In genomic region chr10:46018453-46019169, GRCh38 we compare ENCODE assay signal across 15 cellular contexts. TPM values are rescaled to one million over a fixed set of nuclear protein-coding genes. Genes with fewer than 3 reads are reported as not detected.
A peak's percentile ranks its signal among the peaks of the same experiment; 100 is the strongest.
DNase-seq lines count a peak whose midpoint lies in the region; ATAC-seq and TF ChIP-seq lines count a peak whose summit lies in the region.
"Had no signal": no experiment of that assay in that cellular context is flagged by ENCODE, and none has a peak within 500 bp of the region (broad histone marks: within the 10 kb centered on the region; RNA-seq: fewer than 3 reads in every experiment).

No MANE protein-coding gene starts in this region.

- peaks cover 14% of the 10 kb centered on the region for H3K36me3 Mint-ChIP-seq in chondrocyte (ENCODE audit: low read depth)

- peak overlapping the region; percentile 81 for H3K27ac Mint-ChIP-seq in chondrocyte (ENCODE audit: unreplicated experiment)

- POLR2A ChIA-PET in RWPE1 (lab: Yijun Ruan, JAX; ENCODE audit: low non-redundant PET) = interaction anchor here (1.0 kb wide), 1 partner anchor 11 kb away, joined by 3 read pairs; no protein-coding TSS in a partner anchor

- H3K27me3 ChIP-seq in BLaER1 treated with 17β-estradiol and CSF1 and Interleukin-3, amounts not matched to agents 10 nM and 100 nM = no peaks in the 10 kb centered on the region
- H3K27me3 ChIP-seq in mucosa of rectum (ENCODE audit: control insufficient read depth in 2 of 2, insufficient read depth in 2 of 2, low read length in 2 of 2) = no peaks in the 10 kb centered on the region
- H3K27me3 ChIP-seq: transverse colon had no signal

- no peaks in the 10 kb centered on the region for H3K9me3 Mint-ChIP-seq in chondrocyte (ENCODE audit: low read depth)

- peak overlapping the region in 9 of 11 experiments; percentile 4 to 98 (median 77); a peak in 16 of 22 replicates for H3K9ac ChIP-seq in BLaER1 treated with 17β-estradiol and CSF1 and Interleukin-3, amounts not matched to agents 10 nM and 100 nM
- peak overlapping the region in 1 of 2 donors; percentile 5 for H3K9ac ChIP-seq in mucosa of rectum (ENCODE audit: low read depth in 1 of 2, low read length in 2 of 2)

- no peaks in the 10 kb centered on the region for H3K27me3 Mint-ChIP-seq in chondrocyte (ENCODE audit: low read depth)

- H3K4me1 Mint-ChIP-seq in chondrocyte (ENCODE audit: low read depth) = peaks cover 51% of the 10 kb centered on the region

- no peak for TF ChIP-seq CTCF in chondrocyte (IDR thresholded peaks at IDR 0.05)
- no peak for TF ChIP-seq CTCF in RWPE1 (conservative IDR thresholded peaks at IDR 0.05; ENCODE audit: low read depth)

- no peak for ATAC-seq in GM21528 (IDR thresholded peaks at IDR 0.05; ENCODE audit: low FRiP score, unreplicated experiment)

- CTCF ChIA-PET in RWPE1 (lab: Yijun Ruan, JAX) = no interaction called here

- H3K4me3 Mint-ChIP-seq in chondrocyte (ENCODE audit: unreplicated experiment) = no peak overlapping the region

- peaks cover 39 to 98% (median 74%) of the 10 kb centered on the region in 10 experiments for H3K4me1 ChIP-seq in BLaER1 treated with 17β-estradiol and CSF1 and Interleukin-3, amounts not matched to agents 10 nM and 100 nM
- H3K4me1 ChIP-seq in mucosa of rectum (ENCODE audit: control insufficient read depth in 2 of 2, insufficient read depth in 2 of 2, low read length in 2 of 2) = peaks cover 4 to 16% of the 10 kb centered on the region in 2 donors

- peak overlapping the region; percentile 24 to 99 (median 81); a peak in 21 of 22 replicates for H3K4me2 ChIP-seq in BLaER1 treated with 17β-estradiol and CSF1 and Interleukin-3, amounts not matched to agents 10 nM and 100 nM

- H3K36me3 ChIP-seq in BLaER1 treated with 17β-estradiol and CSF1 and Interleukin-3, amounts not matched to agents 10 nM and 100 nM = peaks cover 44 to 87% (median 66%) of the 10 kb centered on the region in 11 experiments
- H3K36me3 ChIP-seq in KOPT-K1 (ENCODE audit: insufficient read depth, low read length) = peaks cover 58% of the 10 kb centered on the region
- peaks cover 25 to 27% of the 10 kb centered on the region in 2 donors for H3K36me3 ChIP-seq in mucosa of rectum (ENCODE audit: control insufficient read depth in 2 of 2, insufficient read depth in 2 of 2, low read length in 2 of 2)

- peak overlapping the region in 6 of 10 experiments; percentile 12 to 96 (median 60); a peak in 10 of 20 replicates for H3K4me3 ChIP-seq in BLaER1 treated with 17β-estradiol and CSF1 and Interleukin-3, amounts not matched to agents 10 nM and 100 nM
- H3K4me3 ChIP-seq in mucosa of rectum (ENCODE audit: low read length in 2 of 2) = no peak overlapping the region
- H3K4me3 ChIP-seq: transverse colon had no signal

- H3K27ac ChIP-seq in BLaER1 treated with 17β-estradiol and CSF1 and Interleukin-3, amounts not matched to agents 10 nM and 100 nM = peak overlapping the region; percentile 31 to 98 (median 82); a peak in 20 of 22 replicates
- H3K27ac ChIP-seq in KOPT-K1 (ENCODE audit: low read depth, low read length, poor library complexity, severe bottlenecking) = peak overlapping the region; percentile 4
- peak overlapping the region; percentile 15 to 35 for H3K27ac ChIP-seq in mucosa of rectum (ENCODE audit: low read depth in 2 of 2, low read length in 2 of 2)
- H3K27ac ChIP-seq in RWPE1 = no peak overlapping the region

- H3K9me3 ChIP-seq in BLaER1 treated with 17β-estradiol and CSF1 and Interleukin-3, amounts not matched to agents 10 nM and 100 nM (replicated peaks in 1 of 11) = peaks cover 0 to 23% (median 0%) of the 10 kb centered on the region in 11 experiments; a peak in 7 of 22 replicates
- H3K9me3 ChIP-seq in KOPT-K1 (ENCODE audit: insufficient read depth, low read length, poor library complexity, severe bottlenecking) (no peaks in the 10 kb centered on the region), mucosa of rectum (ENCODE audit: control insufficient read depth in 2 of 2, low read length in 2 of 2) (no peaks in the 10 kb centered on the region)
- H3K9me3 ChIP-seq: transverse colon had no signal

- DNase-seq in chondrocyte (ENCODE audit: low spot score) = no peak
- no peak for DNase-seq in NCI-H345 treated with DMSO at 0.1 percent for 48 hours (lab: John Stamatoyannopoulos, UW; ENCODE audit: unreplicated experiment)
- DNase-seq in RWPE1 (ENCODE audit: low spot score) = no peak
- DNase-seq in NCI-H2029 (lab: John Stamatoyannopoulos, UW) = no peak
- DNase-seq: activated naive CD4-positive, alpha-beta T cell treated with Interleukin-2 at 50 U/mL for 16 hours; DMS53; NCI-H524 treated with DMSO at 0.1 percent for 48 hours; T1000; transverse colon had no signal

- H4K20me1 ChIP-seq in BLaER1 treated with 17β-estradiol and CSF1 and Interleukin-3, amounts not matched to agents 10 nM and 100 nM = peaks cover 29 to 100% (median 71%) of the 10 kb centered on the region in 11 experiments; a peak in 21 of 22 replicates

RNA-seq across cellular contexts. Expression of gene NCOA4, which starts 11.8 kb away (rescaled TPM):
- 89.0 to 122 TPM (median 90.2 TPM) in 3 replicates for total RNA-seq in chondrocyte

RNA-seq across cellular contexts. Expression of gene MSMB, which starts 27.5 kb away (rescaled TPM):
- not detected in 3 replicates for total RNA-seq in chondrocyte
- total RNA-seq: HT1080, mesenteric fat pad, transverse colon had no signal

RNA-seq across cellular contexts. Expression of gene TIMM23, which starts 46.3 kb away (rescaled TPM):
- 60.2 to 68.2 TPM (median 62.4 TPM) in 3 replicates for total RNA-seq in chondrocyte

Comparison
In these comparisons a context has a peak if more than half of its experiments do, and no peak if none do; other contexts are left out.
1. H3K4me3 ChIP-seq: peak in BLaER1 treated with 17β-estradiol and CSF1 and Interleukin-3, amounts not matched to agents 10 nM and 100 nM (6 of 10); none in mucosa of rectum (0 of 2).